Comparison of ENCODE assay signal across 8 cellular contexts in genomic region chr4:70992354-70992753, GRCh38. TPM values are rescaled to one million over a fixed set of nuclear protein-coding genes. Genes with fewer than 3 reads are reported as not detected.
DNase-seq lines count a peak whose midpoint lies in the region; ATAC-seq and TF ChIP-seq lines count a peak whose summit lies in the region.

No MANE protein-coding gene starts in this region.

- H3K36me3 Mint-ChIP-seq in activated CD4-positive, alpha-beta T cell treated with anti-CD3 and anti-CD28 coated beads, Interleukin-2, amount 10 ng/mL, durations not matched to agents 24 days and 14 days (ENCODE audit: low read depth): peaks cover 9% of the 10 kb centered on the region

- H3K27ac Mint-ChIP-seq in activated CD4-positive, alpha-beta T cell treated with anti-CD3 and anti-CD28 coated beads, Interleukin-2, amount 10 ng/mL, durations not matched to agents 24 days and 14 days: peak overlapping the region; percentile 94

- in situ Hi-C loops in Panc1 (cut with HindIII; ENCODE audit: low pct_unique_long_range_greater_than_20kb, low sequenced_read_pairs): no loop called here

- H3K27me3 Mint-ChIP-seq in activated CD4-positive, alpha-beta T cell treated with anti-CD3 and anti-CD28 coated beads, Interleukin-2, amount 10 ng/mL, durations not matched to agents 24 days and 14 days: no peaks in the 10 kb centered on the region

- H3K4me1 ChIP-seq in Panc1 (ENCODE audit: control insufficient read depth, insufficient read depth, low read length) (no peaks in the 10 kb centered on the region), stomach (peaks cover 11 to 45% (median 29%) of the 10 kb centered on the region in 4 donors)

- ATAC-seq in Panc1 (no peak), GM18519 (IDR thresholded peaks at IDR 0.05; ENCODE audit: low FRiP score, unreplicated experiment) (no peak)

- 58 to 73% (median 69%) methylated on average over 5 of the region's 5 CpGs for WGBS in stomach, 5 donors

- no peak for TF ChIP-seq CTCF in Panc1 (IDR thresholded peaks at IDR 0.05)
- no peak for TF ChIP-seq CTCF in fibroblast of pulmonary artery (IDR thresholded peaks at IDR 0.05; ENCODE audit: low read length, missing control alignments)
- TF ChIP-seq CTCF in stomach (IDR thresholded peaks at IDR 0.05): no peak

- no peak for TF ChIP-seq POLR2A in stomach (IDR thresholded peaks at IDR 0.05)

- peak; percentile 58 for DNase-seq in activated CD4-positive, alpha-beta T cell treated with anti-CD3 and anti-CD28 coated beads, Interleukin-2, amount 10 ng/mL, durations not matched to agents 24 days and 14 days
- no peak for DNase-seq in activated CD4-positive, alpha-beta T cell treated with anti-CD3 and anti-CD28 coated beads, Interleukin-2, amount 50 U/mL, for 1 hour
- DNase-seq in Panc1 (ENCODE audit: low read depth, low spot score) (no peak), fibroblast of pulmonary artery (ENCODE audit: low read depth) (no peak), stomach (no peak), 8988T (no peak), NOMO-1 (lab: John Stamatoyannopoulos, UW; ENCODE audit: unreplicated experiment in 2 of 2) (no peak)

- no peaks in the 10 kb centered on the region; the same call in 1 of the 2 replicates for H3K36me3 ChIP-seq in Panc1 (ENCODE audit: control insufficient read depth, insufficient read depth, low read length)
- H3K36me3 ChIP-seq in stomach: no peaks in the 10 kb centered on the region

- no TSS peak for BruUV-seq in Panc1 (replicated peaks; lab: Mats Ljungman, UMichigan)

- intact Hi-C loops in activated CD4-positive, alpha-beta T cell treated with anti-CD3 and anti-CD28 coated beads, Interleukin-2, amount 10 ng/mL, durations not matched to agents 24 days and 14 days (cut with micrococcal nuclease): loop anchor here (2.0 to 10.0 kb wide), 2 partner anchors 66 to 258 kb away; no protein-coding TSS in a partner anchor
- intact Hi-C loops in Panc1 (cut with micrococcal nuclease; ENCODE audit: unreplicated experiment): no loop called here
- intact Hi-C loops in stomach (cut with DNase I; ENCODE audit: low total_unique reads): loop anchor here (10.0 kb wide), 1 partner anchor 148 kb away; no protein-coding TSS in a partner anchor

- POLR2A ChIA-PET in Panc1 (lab: Charles Lee): no interaction called here

- peak overlapping the region; percentile 99 for H3K4me3 Mint-ChIP-seq in activated CD4-positive, alpha-beta T cell treated with anti-CD3 and anti-CD28 coated beads, Interleukin-2, amount 10 ng/mL, durations not matched to agents 24 days and 14 days

- H3K9me3 ChIP-seq in Panc1 (ENCODE audit: control insufficient read depth, insufficient read depth, low read depth, low read length) (no peaks in the 10 kb centered on the region), stomach (no peaks in the 10 kb centered on the region)

- CTCF ChIA-PET in Panc1 (lab: Charles Lee): interaction anchor here (0.6 kb wide), 1 partner anchor 107 kb away, joined by 3 read pairs; no protein-coding TSS in a partner anchor

- H3K9me3 Mint-ChIP-seq in activated CD4-positive, alpha-beta T cell treated with anti-CD3 and anti-CD28 coated beads, Interleukin-2, amount 10 ng/mL, durations not matched to agents 24 days and 14 days: no peaks in the 10 kb centered on the region

- H3K27me3 ChIP-seq in Panc1 (ENCODE audit: control insufficient read depth, insufficient read depth, low read length): no peaks in the 10 kb centered on the region
- no peaks in the 10 kb centered on the region for H3K27me3 ChIP-seq in stomach

- H3K4me3 ChIP-seq in Panc1 (ENCODE audit: low read depth in 2 of 2, low read length in 2 of 2): peak overlapping the region; percentile 87 to 88
- H3K4me3 ChIP-seq in fibroblast of pulmonary artery (replicated peaks; ENCODE audit: low read depth, low read length): peak overlapping the region; percentile 90
- peak overlapping the region; percentile 81 to 92 (median 86) for H3K4me3 ChIP-seq in stomach

- TF ChIP-seq EP300 in stomach (IDR thresholded peaks at IDR 0.05): no peak

- H3K4me1 Mint-ChIP-seq in activated CD4-positive, alpha-beta T cell treated with anti-CD3 and anti-CD28 coated beads, Interleukin-2, amount 10 ng/mL, durations not matched to agents 24 days and 14 days: peaks cover 40% of the 10 kb centered on the region

- H3K27ac ChIP-seq in Panc1 (ENCODE audit: low read length) (peak overlapping the region; percentile 89), stomach (peak overlapping the region in 4 of 5 donors; percentile 87 to 92 (median 90))

RNA-seq across cellular contexts. Expression of gene DCK, which starts 1.1 kb away (rescaled TPM):
- 35.6 and 37.0 TPM in 2 replicates for total RNA-seq in activated CD4-positive, alpha-beta T cell treated with anti-CD3 and anti-CD28 coated beads, Interleukin-2, amount 10 ng/mL, durations not matched to agents 24 days and 14 days
- total RNA-seq in Panc1 (2021; ENCODE audit: unreplicated experiment) (17.6 TPM), stomach (10 to 100 TPM; 11.9 to 43.2 (median 16.1) TPM)
- polyA plus RNA-seq in Panc1 (2012; ENCODE audit: insufficient read length): 8.0 TPM
- 10 to 100 TPM in 2 of 3 donors, 1 to 10 TPM in 1; 6.7 to 13.7 (median 11.2) TPM for polyA plus RNA-seq in stomach
